ENCODE assay signal across 10 cellular contexts in the genomic region with DNA sequence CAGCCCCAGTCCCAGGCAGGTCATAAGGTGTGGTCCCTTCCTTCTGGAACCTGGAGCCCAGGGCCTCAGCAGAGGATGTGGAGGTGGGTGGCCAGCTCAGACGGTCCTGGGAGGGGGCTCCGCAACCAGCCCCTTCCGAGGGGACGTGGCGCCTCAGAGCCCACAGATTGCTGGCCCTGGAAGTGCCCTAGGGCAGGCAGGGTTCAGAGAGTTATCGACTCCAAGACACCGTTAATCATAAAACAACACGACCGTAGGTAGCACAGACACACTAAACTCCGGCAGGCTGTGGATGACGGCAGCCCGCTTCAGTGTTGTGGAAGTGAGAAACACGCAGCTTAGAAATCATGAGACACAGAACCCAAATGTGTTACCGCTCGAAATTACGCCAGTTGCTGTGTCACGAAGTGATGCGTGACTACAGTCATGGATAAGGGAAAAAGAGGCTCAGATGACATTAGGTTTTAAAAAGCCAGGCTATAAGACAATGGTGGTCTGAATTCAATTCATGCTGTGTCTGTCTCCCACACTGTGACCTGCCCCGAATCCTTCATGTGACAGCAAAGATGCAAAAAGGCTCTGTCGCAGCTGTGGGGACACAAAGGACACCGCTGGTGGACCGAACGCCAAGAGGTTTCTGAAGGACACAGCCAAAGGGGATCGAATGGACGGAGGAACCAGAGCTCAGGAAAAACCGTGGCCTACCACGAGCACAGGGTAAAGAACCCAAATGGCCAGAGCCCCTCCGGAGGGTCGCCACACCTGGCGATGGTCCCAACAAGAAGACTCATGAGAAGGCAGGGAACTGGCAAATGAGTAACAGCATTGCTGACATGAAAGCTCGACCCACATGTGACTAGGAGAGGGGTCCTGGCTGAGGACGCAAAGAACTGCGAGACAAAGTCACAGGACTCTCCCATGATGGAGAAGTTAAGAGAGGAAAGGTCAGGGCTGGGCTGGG. TPM values are rescaled to one million over a fixed set of nuclear protein-coding genes. Genes with fewer than 3 reads are reported as not detected.
DNase-seq lines count a peak whose midpoint lies in the region; ATAC-seq and TF ChIP-seq lines count a peak whose summit lies in the region.
"Had no signal": no experiment of that assay in that cellular context is flagged by ENCODE, and none has a peak within 500 bp of the region (broad histone marks: within the 10 kb centered on the region; RNA-seq: fewer than 3 reads in every experiment).

No MANE protein-coding gene starts in this region.

- peaks cover 18% of the 10 kb centered on the region for H3K4me1 Mint-ChIP-seq in activated T-cell treated with anti-CD3 and anti-CD28 coated beads, Interleukin-2, amount 50 U/mL, for 24 hours (ENCODE audit: low read depth)
- H3K4me1 Mint-ChIP-seq in T-cell (peaks cover 14 to 16% (median 16%) of the 10 kb centered on the region in 3 donors), endothelial cell (ENCODE audit: unreplicated experiment) (peaks cover 3% of the 10 kb centered on the region), progenitor cell of endocrine pancreas (ENCODE audit: low read depth) (peaks cover 3% of the 10 kb centered on the region)

- ATAC-seq in T-cell (replicated peaks in 1 of 4), result no peak

- H3K27me3 Mint-ChIP-seq in activated T-cell treated with anti-CD3 and anti-CD28 coated beads, Interleukin-2, amount 50 U/mL, for 24 hours, result no peaks in the 10 kb centered on the region
- H3K27me3 Mint-ChIP-seq in T-cell, result no peaks in the 10 kb centered on the region
- peaks cover 10% of the 10 kb centered on the region for H3K27me3 Mint-ChIP-seq in endothelial cell (ENCODE audit: unreplicated experiment)
- H3K27me3 Mint-ChIP-seq in progenitor cell of endocrine pancreas, result no peaks in the 10 kb centered on the region

- H3K9me3 Mint-ChIP-seq in activated T-cell treated with anti-CD3 and anti-CD28 coated beads, Interleukin-2, amount 50 U/mL, for 24 hours, result peaks cover 18% of the 10 kb centered on the region
- H3K9me3 Mint-ChIP-seq in T-cell (peaks cover 6 to 22% (median 11%) of the 10 kb centered on the region in 3 donors), endothelial cell (ENCODE audit: unreplicated experiment) (peaks cover 16% of the 10 kb centered on the region), progenitor cell of endocrine pancreas (ENCODE audit: low read depth) (peaks cover 18% of the 10 kb centered on the region)

- TF ChIP-seq CTCF in endothelial cell (IDR thresholded peaks at IDR 0.05; ENCODE audit: unreplicated experiment) (no peak), progenitor cell of endocrine pancreas (IDR thresholded peaks at IDR 0.05; ENCODE audit: unreplicated experiment) (no peak)

- H3K36me3 Mint-ChIP-seq in activated T-cell treated with anti-CD3 and anti-CD28 coated beads, Interleukin-2, amount 50 U/mL, for 24 hours (ENCODE audit: low read depth), result peaks cover 9% of the 10 kb centered on the region
- H3K36me3 Mint-ChIP-seq in T-cell, result peaks cover 4% of the 10 kb centered on the region
- peaks cover 12% of the 10 kb centered on the region for H3K36me3 Mint-ChIP-seq in endothelial cell (ENCODE audit: low read depth, unreplicated experiment)
- peaks cover 3% of the 10 kb centered on the region for H3K36me3 Mint-ChIP-seq in progenitor cell of endocrine pancreas (ENCODE audit: insufficient read depth)

- DNase-seq in activated T-cell treated with anti-CD3 and anti-CD28 coated beads, Interleukin-2, amount 50 U/mL, for 24 hours, result peak; percentile 30
- no peak for DNase-seq in activated T-cell treated with anti-CD3 and anti-CD28 coated beads for 4 hours
- DNase-seq in T-cell, result no peak
- no peak for DNase-seq in endothelial cell (ENCODE audit: low spot score)
- DNase-seq in progenitor cell of endocrine pancreas (ENCODE audit: low spot score, unreplicated experiment), result no peak
- DNase-seq in HUDEP-2 (lab: John Stamatoyannopoulos, UW; ENCODE audit: unreplicated experiment in 76 of 76), result no peak
- no peak for DNase-seq in NCI-H82 treated with DMSO at 0.1 percent for 48 hours (lab: John Stamatoyannopoulos, UW; ENCODE audit: unreplicated experiment)
- DNase-seq in stimulated activated CD8-positive, alpha-beta memory T cell treated with anti-CD3 and anti-CD28 coated beads, Interleukin-4, amount 100 ng/mL, for 48 hours, result no peak
- DNase-seq: NCI-H2171; NK-92 treated with Interleukin-12 subunit alpha and Interleukin-12 subunit beta, amount 100 ng/mL, for 24 hours had no signal

- H3K4me3 Mint-ChIP-seq in activated T-cell treated with anti-CD3 and anti-CD28 coated beads, Interleukin-2, amount 50 U/mL, for 24 hours, result peak overlapping the region; percentile 67
- H3K4me3 Mint-ChIP-seq in T-cell (peak overlapping the region; percentile 57 to 76 (median 65)), endothelial cell (ENCODE audit: unreplicated experiment) (peak overlapping the region; percentile 49), progenitor cell of endocrine pancreas (ENCODE audit: low read depth) (peak overlapping the region; percentile 62)

- POLR2A ChIA-PET in T-cell (lab: Charles Lee), result no interaction called here

- CTCF ChIA-PET in T-cell (lab: Charles Lee), result interaction anchor here in 1 of 2 donors (0.7 kb wide), 1 partner anchor 898 kb away, joined by 3 read pairs; no protein-coding TSS in a partner anchor

- H3K27ac Mint-ChIP-seq in activated T-cell treated with anti-CD3 and anti-CD28 coated beads, Interleukin-2, amount 50 U/mL, for 24 hours, result peak overlapping the region; percentile 50
- H3K27ac Mint-ChIP-seq in T-cell (peak overlapping the region; percentile 27 to 79), endothelial cell (ENCODE audit: unreplicated experiment) (peak overlapping the region; percentile 36), progenitor cell of endocrine pancreas (peak overlapping the region; percentile 45)

RNA-seq across cellular contexts. Expression of a gene that starts 1.7 kb away (rescaled TPM):
- total RNA-seq in T-cell (10 to 100 TPM; 49.1 to 77.1 (median 53.7) TPM), endothelial cell (ENCODE audit: unreplicated experiment) (69.0 TPM), progenitor cell of endocrine pancreas (65.0 and 73.5 TPM in 2 replicates)

RNA-seq across cellular contexts. Expression of a gene that starts 17.9 kb away (rescaled TPM):
- total RNA-seq in T-cell (100 to 1,000 TPM; 124 to 157 (median 134) TPM), endothelial cell (ENCODE audit: unreplicated experiment) (49.6 TPM), progenitor cell of endocrine pancreas (78.7 and 85.2 TPM in 2 replicates)

RNA-seq across cellular contexts. Expression of a gene that starts 53.9 kb away (rescaled TPM):
- total RNA-seq in T-cell (10 to 100 TPM; 73.4 to 91.1 (median 90.2) TPM), endothelial cell (ENCODE audit: unreplicated experiment) (223 TPM), progenitor cell of endocrine pancreas (221 and 226 TPM in 2 replicates)
